Comparison of ENCODE assay signal across 1 cellular context in the genomic region with DNA sequence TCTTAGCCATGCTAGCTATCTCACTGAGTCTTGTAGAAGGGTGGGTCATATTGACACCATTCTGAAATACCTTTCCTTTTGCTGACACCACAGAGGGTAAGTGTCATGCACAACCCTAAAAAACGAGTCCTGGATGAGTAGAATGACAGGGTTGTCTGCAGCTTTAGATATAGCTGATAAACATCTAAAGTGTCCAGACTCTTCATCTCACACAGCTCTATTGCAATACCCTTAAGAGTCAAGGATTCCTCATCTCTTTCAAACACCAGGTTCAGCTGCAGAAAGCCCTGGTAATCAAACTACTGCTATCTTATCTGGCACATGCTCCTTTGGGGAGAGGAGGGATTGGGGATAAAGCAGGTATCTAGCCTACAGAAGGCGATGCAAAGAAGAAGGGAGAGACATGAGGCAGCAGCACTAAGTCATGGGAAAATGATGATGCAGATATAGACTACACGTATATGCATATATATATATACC.
A peak's percentile ranks its signal among the peaks of the same experiment; 100 is the strongest.
TF ChIP-seq lines count a peak whose summit lies in the region.

No MANE protein-coding gene starts in this region.

TF ChIP-seq in K562, 482 proteins besides CTCF, POLR2A, EP300 and RAD21 (continued from another document and continues in another):
- peak; percentile 57 for TF ChIP-seq TAF9B (IDR thresholded peaks at IDR 0.05; ENCODE audit: partially characterized antibody)
- TF ChIP-seq ZNF586 (CRISPR knock-in tag; conservative IDR thresholded peaks at IDR 0.05), result no peak
- TF ChIP-seq TSC22D4 (tag; IDR thresholded peaks at IDR 0.05), result no peak
- TF ChIP-seq, protein P1, sequence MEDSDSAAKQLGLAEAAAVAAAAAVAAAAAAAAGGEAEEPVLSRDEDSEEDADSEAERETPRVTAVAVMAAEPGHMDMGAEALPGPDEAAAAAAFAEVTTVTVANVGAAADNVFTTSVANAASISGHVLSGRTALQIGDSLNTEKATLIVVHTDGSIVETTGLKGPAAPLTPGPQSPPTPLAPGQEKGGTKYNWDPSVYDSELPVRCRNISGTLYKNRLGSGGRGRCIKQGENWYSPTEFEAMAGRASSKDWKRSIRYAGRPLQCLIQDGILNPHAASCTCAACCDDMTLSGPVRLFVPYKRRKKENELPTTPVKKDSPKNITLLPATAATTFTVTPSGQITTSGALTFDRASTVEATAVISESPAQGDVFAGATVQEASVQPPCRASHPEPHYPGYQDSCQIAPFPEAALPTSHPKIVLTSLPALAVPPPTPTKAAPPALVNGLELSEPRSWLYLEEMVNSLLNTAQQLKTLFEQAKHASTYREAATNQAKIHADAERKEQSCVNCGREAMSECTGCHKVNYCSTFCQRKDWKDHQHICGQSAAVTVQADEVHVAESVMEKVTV (CRISPR knock-in tag; IDR thresholded peaks at IDR 0.05), result peak; percentile 16; the same call in 1 of the 2 replicates
- TF ChIP-seq MTA2 (IDR thresholded peaks at IDR 0.05; ENCODE audit: low read depth), result peak; percentile 99
- no peak for TF ChIP-seq YY1 (IDR thresholded peaks at IDR 0.05; ENCODE audit: borderline replicate concordance in 1 of 3, control insufficient read depth in 1 of 3, extremely low read depth in 1 of 3, insufficient read depth in 3 of 3, insufficient read length in 1 of 3, insufficient replicate concordance in 2 of 3, low read depth in 1 of 3, low read length in 2 of 3)
- TF ChIP-seq TBP (optimal IDR thresholded peaks at IDR 0.05; ENCODE audit: low read depth, low read length), result peak; percentile 25
- TF ChIP-seq, protein P2, sequence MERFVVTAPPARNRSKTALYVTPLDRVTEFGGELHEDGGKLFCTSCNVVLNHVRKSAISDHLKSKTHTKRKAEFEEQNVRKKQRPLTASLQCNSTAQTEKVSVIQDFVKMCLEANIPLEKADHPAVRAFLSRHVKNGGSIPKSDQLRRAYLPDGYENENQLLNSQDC (CRISPR knock-in tag; IDR thresholded peaks at IDR 0.05), result peak; percentile 81; the same call in 1 of the 2 replicates
- TF ChIP-seq KLF1 (tag; IDR thresholded peaks at IDR 0.05), result no peak
- no peak for TF ChIP-seq POLR3A (IDR thresholded peaks at IDR 0.05; ENCODE audit: borderline replicate concordance, extremely low read depth, insufficient read depth, insufficient read length)
- peak in 1 of 2 experiments; percentile 83; a peak in 2 of 4 replicates for TF ChIP-seq NONO (IDR thresholded peaks at IDR 0.05; ENCODE audit: low read depth in 2 of 2, low read length in 1 of 2)
- peak; percentile 94 for TF ChIP-seq GATAD2B (IDR thresholded peaks at IDR 0.05; ENCODE audit: borderline replicate concordance)
- TF ChIP-seq PTRF (tag; IDR thresholded peaks at IDR 0.05), result no peak
- peak; percentile 100 for TF ChIP-seq TEAD4 (IDR thresholded peaks at IDR 0.05; ENCODE audit: low read length)
- no peak for TF ChIP-seq TEAD4 (CRISPR knock-in tag; IDR thresholded peaks at IDR 0.05; ENCODE audit: borderline replicate concordance)
- TF ChIP-seq ARNT (IDR thresholded peaks at IDR 0.05), result peak; percentile 88 to 95; a peak in 3 of 4 replicates
- TF ChIP-seq, protein P3, sequence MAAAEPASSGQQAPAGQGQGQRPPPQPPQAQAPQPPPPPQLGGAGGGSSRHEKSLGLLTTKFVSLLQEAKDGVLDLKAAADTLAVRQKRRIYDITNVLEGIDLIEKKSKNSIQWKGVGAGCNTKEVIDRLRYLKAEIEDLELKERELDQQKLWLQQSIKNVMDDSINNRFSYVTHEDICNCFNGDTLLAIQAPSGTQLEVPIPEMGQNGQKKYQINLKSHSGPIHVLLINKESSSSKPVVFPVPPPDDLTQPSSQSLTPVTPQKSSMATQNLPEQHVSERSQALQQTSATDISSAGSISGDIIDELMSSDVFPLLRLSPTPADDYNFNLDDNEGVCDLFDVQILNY (CRISPR knock-in tag; IDR thresholded peaks at IDR 0.05), result no peak
- no peak for TF ChIP-seq SLC30A9 (CRISPR knock-in tag; IDR thresholded peaks at IDR 0.05)
- TF ChIP-seq ZNF232 (CRISPR knock-in tag; IDR thresholded peaks at IDR 0.05), result no peak
- TF ChIP-seq, protein P4, sequence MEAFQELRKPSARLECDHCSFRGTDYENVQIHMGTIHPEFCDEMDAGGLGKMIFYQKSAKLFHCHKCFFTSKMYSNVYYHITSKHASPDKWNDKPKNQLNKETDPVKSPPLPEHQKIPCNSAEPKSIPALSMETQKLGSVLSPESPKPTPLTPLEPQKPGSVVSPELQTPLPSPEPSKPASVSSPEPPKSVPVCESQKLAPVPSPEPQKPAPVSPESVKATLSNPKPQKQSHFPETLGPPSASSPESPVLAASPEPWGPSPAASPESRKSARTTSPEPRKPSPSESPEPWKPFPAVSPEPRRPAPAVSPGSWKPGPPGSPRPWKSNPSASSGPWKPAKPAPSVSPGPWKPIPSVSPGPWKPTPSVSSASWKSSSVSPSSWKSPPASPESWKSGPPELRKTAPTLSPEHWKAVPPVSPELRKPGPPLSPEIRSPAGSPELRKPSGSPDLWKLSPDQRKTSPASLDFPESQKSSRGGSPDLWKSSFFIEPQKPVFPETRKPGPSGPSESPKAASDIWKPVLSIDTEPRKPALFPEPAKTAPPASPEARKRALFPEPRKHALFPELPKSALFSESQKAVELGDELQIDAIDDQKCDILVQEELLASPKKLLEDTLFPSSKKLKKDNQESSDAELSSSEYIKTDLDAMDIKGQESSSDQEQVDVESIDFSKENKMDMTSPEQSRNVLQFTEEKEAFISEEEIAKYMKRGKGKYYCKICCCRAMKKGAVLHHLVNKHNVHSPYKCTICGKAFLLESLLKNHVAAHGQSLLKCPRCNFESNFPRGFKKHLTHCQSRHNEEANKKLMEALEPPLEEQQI (IDR thresholded peaks at IDR 0.05), result peak; percentile 92
- TF ChIP-seq XRCC4 (IDR thresholded peaks at IDR 0.05; ENCODE audit: extremely low read depth, insufficient read depth, insufficient read length), result no peak
- peak; percentile 96 for TF ChIP-seq PHB2 (IDR thresholded peaks at IDR 0.05; ENCODE audit: low read depth)
- TF ChIP-seq ZNF324 (CRISPR knock-in tag; IDR thresholded peaks at IDR 0.05), result no peak
- TF ChIP-seq ZFPM2 (CRISPR knock-in tag; IDR thresholded peaks at IDR 0.05), result peak; percentile 91; the same call in 1 of the 2 replicates
- no peak for TF ChIP-seq NR1H2 (CRISPR knock-in tag; IDR thresholded peaks at IDR 0.05)
- no peak for TF ChIP-seq WHSC1 (IDR thresholded peaks at IDR 0.05; ENCODE audit: low read length)
- TF ChIP-seq ZNF24 (IDR thresholded peaks at IDR 0.05), result no peak; the same call in 1 of the 2 replicates
- TF ChIP-seq, protein P5, sequence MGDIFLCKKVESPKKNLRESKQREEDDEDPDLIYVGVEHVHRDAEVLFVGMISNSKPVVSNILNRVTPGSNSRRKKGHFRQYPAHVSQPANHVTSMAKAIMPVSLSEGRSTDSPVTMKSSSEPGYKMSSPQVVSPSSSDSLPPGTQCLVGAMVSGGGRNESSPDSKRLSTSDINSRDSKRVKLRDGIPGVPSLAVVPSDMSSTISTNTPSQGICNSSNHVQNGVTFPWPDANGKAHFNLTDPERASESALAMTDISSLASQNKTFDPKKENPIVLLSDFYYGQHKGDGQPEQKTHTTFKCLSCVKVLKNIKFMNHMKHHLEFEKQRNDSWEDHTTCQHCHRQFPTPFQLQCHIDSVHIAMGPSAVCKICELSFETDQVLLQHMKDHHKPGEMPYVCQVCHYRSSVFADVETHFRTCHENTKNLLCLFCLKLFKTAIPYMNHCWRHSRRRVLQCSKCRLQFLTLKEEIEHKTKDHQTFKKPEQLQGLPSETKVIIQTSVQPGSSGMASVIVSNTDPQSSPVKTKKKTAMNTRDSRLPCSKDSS (IDR thresholded peaks at IDR 0.05; ENCODE audit: low read depth, partially characterized antibody), result no peak
- TF ChIP-seq, protein P6, sequence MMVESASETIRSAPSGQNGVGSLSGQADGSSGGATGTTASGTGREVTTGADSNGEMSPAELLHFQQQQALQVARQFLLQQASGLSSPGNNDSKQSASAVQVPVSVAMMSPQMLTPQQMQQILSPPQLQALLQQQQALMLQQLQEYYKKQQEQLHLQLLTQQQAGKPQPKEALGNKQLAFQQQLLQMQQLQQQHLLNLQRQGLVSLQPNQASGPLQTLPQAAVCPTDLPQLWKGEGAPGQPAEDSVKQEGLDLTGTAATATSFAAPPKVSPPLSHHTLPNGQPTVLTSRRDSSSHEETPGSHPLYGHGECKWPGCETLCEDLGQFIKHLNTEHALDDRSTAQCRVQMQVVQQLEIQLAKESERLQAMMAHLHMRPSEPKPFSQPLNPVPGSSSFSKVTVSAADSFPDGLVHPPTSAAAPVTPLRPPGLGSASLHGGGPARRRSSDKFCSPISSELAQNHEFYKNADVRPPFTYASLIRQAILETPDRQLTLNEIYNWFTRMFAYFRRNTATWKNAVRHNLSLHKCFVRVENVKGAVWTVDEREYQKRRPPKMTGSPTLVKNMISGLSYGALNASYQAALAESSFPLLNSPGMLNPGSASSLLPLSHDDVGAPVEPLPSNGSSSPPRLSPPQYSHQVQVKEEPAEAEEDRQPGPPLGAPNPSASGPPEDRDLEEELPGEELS (CRISPR knock-in tag; IDR thresholded peaks at IDR 0.05; ENCODE audit: borderline replicate concordance), result no peak
- TF ChIP-seq GABPA (tag; conservative IDR thresholded peaks at IDR 0.05; ENCODE audit: low read depth), result no peak
- TF ChIP-seq DPF2 (IDR thresholded peaks at IDR 0.05), result peak; percentile 99
- TF ChIP-seq ILF3 (IDR thresholded peaks at IDR 0.05; ENCODE audit: borderline replicate concordance), result no peak
- TF ChIP-seq, protein P7, sequence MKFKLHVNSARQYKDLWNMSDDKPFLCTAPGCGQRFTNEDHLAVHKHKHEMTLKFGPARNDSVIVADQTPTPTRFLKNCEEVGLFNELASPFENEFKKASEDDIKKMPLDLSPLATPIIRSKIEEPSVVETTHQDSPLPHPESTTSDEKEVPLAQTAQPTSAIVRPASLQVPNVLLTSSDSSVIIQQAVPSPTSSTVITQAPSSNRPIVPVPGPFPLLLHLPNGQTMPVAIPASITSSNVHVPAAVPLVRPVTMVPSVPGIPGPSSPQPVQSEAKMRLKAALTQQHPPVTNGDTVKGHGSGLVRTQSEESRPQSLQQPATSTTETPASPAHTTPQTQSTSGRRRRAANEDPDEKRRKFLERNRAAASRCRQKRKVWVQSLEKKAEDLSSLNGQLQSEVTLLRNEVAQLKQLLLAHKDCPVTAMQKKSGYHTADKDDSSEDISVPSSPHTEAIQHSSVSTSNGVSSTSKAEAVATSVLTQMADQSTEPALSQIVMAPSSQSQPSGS (CRISPR knock-in tag; IDR thresholded peaks at IDR 0.05), result no peak
- TF ChIP-seq, protein P8, sequence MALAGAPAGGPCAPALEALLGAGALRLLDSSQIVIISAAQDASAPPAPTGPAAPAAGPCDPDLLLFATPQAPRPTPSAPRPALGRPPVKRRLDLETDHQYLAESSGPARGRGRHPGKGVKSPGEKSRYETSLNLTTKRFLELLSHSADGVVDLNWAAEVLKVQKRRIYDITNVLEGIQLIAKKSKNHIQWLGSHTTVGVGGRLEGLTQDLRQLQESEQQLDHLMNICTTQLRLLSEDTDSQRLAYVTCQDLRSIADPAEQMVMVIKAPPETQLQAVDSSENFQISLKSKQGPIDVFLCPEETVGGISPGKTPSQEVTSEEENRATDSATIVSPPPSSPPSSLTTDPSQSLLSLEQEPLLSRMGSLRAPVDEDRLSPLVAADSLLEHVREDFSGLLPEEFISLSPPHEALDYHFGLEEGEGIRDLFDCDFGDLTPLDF (CRISPR knock-in tag; IDR thresholded peaks at IDR 0.05), result no peak
- TF ChIP-seq LEF1 (IDR thresholded peaks at IDR 0.05), result peak; percentile 87
- no peak for TF ChIP-seq CBX5 (IDR thresholded peaks at IDR 0.05; ENCODE audit: borderline replicate concordance, low read depth)
- TF ChIP-seq ZNF239 (CRISPR knock-in tag; IDR thresholded peaks at IDR 0.05), result peak; percentile 72; the same call in 1 of the 2 replicates
- no peak for TF ChIP-seq KDM4B (IDR thresholded peaks at IDR 0.05; ENCODE audit: borderline replicate concordance in 2 of 2, low read depth in 1 of 2)
- TF ChIP-seq XRCC5 (IDR thresholded peaks at IDR 0.05; ENCODE audit: low read depth, low read length), result no peak
- no peak for TF ChIP-seq HDAC6 (IDR thresholded peaks at IDR 0.05; ENCODE audit: low read depth, low read length)
- TF ChIP-seq ESRRB (CRISPR knock-in tag; IDR thresholded peaks at IDR 0.05; ENCODE audit: borderline replicate concordance), result no peak
- TF ChIP-seq MEF2A (IDR thresholded peaks at IDR 0.05; ENCODE audit: control insufficient read depth, low read depth, low read length), result peak; percentile 17; the same call in 1 of the 2 replicates
- no peak for TF ChIP-seq TEAD2 (tag; IDR thresholded peaks at IDR 0.05)
- TF ChIP-seq TCF3 (CRISPR knock-in tag; IDR thresholded peaks at IDR 0.05), result peak; percentile 97
- TF ChIP-seq CREBBP (IDR thresholded peaks at IDR 0.05; ENCODE audit: low read depth, low read length), result no peak
- TF ChIP-seq SMC3 (conservative IDR thresholded peaks at IDR 0.05; ENCODE audit: insufficient read depth, low read depth, low read length), result no peak
- TF ChIP-seq, protein P9, sequence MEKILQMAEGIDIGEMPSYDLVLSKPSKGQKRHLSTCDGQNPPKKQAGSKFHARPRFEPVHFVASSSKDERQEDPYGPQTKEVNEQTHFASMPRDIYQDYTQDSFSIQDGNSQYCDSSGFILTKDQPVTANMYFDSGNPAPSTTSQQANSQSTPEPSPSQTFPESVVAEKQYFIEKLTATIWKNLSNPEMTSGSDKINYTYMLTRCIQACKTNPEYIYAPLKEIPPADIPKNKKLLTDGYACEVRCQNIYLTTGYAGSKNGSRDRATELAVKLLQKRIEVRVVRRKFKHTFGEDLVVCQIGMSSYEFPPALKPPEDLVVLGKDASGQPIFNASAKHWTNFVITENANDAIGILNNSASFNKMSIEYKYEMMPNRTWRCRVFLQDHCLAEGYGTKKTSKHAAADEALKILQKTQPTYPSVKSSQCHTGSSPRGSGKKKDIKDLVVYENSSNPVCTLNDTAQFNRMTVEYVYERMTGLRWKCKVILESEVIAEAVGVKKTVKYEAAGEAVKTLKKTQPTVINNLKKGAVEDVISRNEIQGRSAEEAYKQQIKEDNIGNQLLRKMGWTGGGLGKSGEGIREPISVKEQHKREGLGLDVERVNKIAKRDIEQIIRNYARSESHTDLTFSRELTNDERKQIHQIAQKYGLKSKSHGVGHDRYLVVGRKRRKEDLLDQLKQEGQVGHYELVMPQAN (IDR thresholded peaks at IDR 0.05; ENCODE audit: borderline replicate concordance), result no peak
- TF ChIP-seq SNIP1 (IDR thresholded peaks at IDR 0.05; ENCODE audit: low read depth), result no peak
- no peak for TF ChIP-seq HLTF (IDR thresholded peaks at IDR 0.05)
